11 cellular contexts compared by ENCODE assay signal in the genomic region with DNA sequence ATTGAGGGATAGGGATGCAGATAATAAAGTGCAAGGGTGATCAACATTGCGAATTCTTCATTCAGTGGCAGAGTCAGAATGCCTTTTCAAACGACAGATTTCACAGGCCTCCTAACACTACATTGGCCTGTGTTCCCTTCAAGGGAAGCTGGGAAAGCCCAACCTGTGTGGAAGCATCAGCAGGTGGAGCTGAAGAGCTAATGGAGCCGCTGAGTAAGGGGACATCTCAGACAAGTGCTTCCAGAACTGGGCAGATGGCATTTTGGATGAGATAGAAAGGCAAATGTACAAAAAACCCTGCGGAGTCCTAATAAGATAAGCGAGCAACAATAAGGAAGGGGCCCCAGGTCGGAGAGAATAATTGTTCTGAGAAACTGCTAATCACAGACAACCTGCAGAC. TPM values are rescaled to one million over a fixed set of nuclear protein-coding genes. Genes with fewer than 3 reads are reported as not detected.
DNase-seq lines count a peak whose midpoint lies in the region; ATAC-seq and TF ChIP-seq lines count a peak whose summit lies in the region.
"Had no signal": no experiment of that assay in that cellular context is flagged by ENCODE, and none has a peak within 500 bp of the region (broad histone marks: within the 10 kb centered on the region; RNA-seq: fewer than 3 reads in every experiment).

No MANE protein-coding gene starts in this region.

- no peak for ATAC-seq in activated naive CD8-positive, alpha-beta T cell treated with anti-CD3 and anti-CD28 coated beads, Interleukin-2, amount 50 U/mL, for 24 hours

- no peaks in the 10 kb centered on the region for H3K9me3 ChIP-seq in neural cell (ENCODE audit: low read length)
- H3K9me3 ChIP-seq: neutrophil had no signal

- no peak overlapping the region for H3K27ac ChIP-seq in neural cell (ENCODE audit: low read length)
- H3K27ac ChIP-seq: neutrophil had no signal

- H3K27me3 Mint-ChIP-seq in activated naive CD8-positive, alpha-beta T cell treated with anti-CD3 and anti-CD28 coated beads, Interleukin-2, amount 50 U/mL, for 24 hours: peaks cover 23% of the 10 kb centered on the region

- H3K79me2 ChIP-seq in neural cell (replicated peaks; ENCODE audit: insufficient read depth, low read length): no peaks in the 10 kb centered on the region

- TF ChIP-seq CTCF in GM10248 (IDR thresholded peaks at IDR 0.05; ENCODE audit: control extremely low read depth, extremely low read depth, low read depth, missing control alignments): peak; percentile 46
- peak; percentile 67 for TF ChIP-seq CTCF in neural cell (IDR thresholded peaks at IDR 0.05; ENCODE audit: poor library complexity, severe bottlenecking)

- peak; percentile 62 for TF ChIP-seq RAD21 in neural cell (conservative IDR thresholded peaks at IDR 0.05)

- H3K9ac ChIP-seq in neural cell (ENCODE audit: low read length): no peak overlapping the region

- no peaks in the 10 kb centered on the region for H3K9me2 ChIP-seq in neural cell (ENCODE audit: insufficient read depth, low read length)

- no peaks in the 10 kb centered on the region for H3K36me3 Mint-ChIP-seq in activated naive CD8-positive, alpha-beta T cell treated with anti-CD3 and anti-CD28 coated beads, Interleukin-2, amount 50 U/mL, for 24 hours (ENCODE audit: low read depth)

- no peak overlapping the region for H2AFZ ChIP-seq in neural cell (ENCODE audit: low read depth, low read length)

- no peaks in the 10 kb centered on the region for H3K27me3 ChIP-seq in neural cell (ENCODE audit: insufficient read depth, low read depth, low read length)

- CTCF ChIA-PET in GM10248 (lab: Yijun Ruan, JAX): interaction anchor here (1.0 to 2.8 kb wide), 7 partner anchors 9 to 401 kb away, joined by 3 to 9 read pairs (median 5); no protein-coding TSS in a partner anchor

- H3K36me3 ChIP-seq in neural cell (ENCODE audit: insufficient read depth, low read length): no peaks in the 10 kb centered on the region
- H3K36me3 ChIP-seq: neutrophil had no signal

- no peaks in the 10 kb centered on the region for H3K9me3 Mint-ChIP-seq in activated naive CD8-positive, alpha-beta T cell treated with anti-CD3 and anti-CD28 coated beads, Interleukin-2, amount 50 U/mL, for 24 hours
- H3K9me3 Mint-ChIP-seq: activated T-cell treated with anti-CD3 and anti-CD28 coated beads, Interleukin-2, amount 50 U/mL, for 24 hours had no signal

- H3F3A ChIP-seq in neural cell (ENCODE audit: insufficient read depth, low read length, poor library complexity, severe bottlenecking): no peaks in the 10 kb centered on the region

- DNase-seq in GM10248 (ENCODE audit: extremely low spot score) (no peak), NCI-H2081 (lab: John Stamatoyannopoulos, UW) (peak; percentile 35 to 65), cerebellum (ENCODE audit: low spot score) (peak; percentile 15), HCEC 1CT (no peak), NCI-H2029 treated with DMSO at 0.1 percent for 48 hours (lab: John Stamatoyannopoulos, UW) (no peak), inferior parietal cortex (ENCODE audit: extremely low spot score) (no peak)
- DNase-seq in activated naive CD8-positive, alpha-beta T cell treated with anti-CD3 and anti-CD28 coated beads, Interleukin-2, amount 50 U/mL, for 24 hours: no peak
- DNase-seq: activated T-cell treated with anti-CD3 and anti-CD28 coated beads, Interleukin-2, amount 50 U/mL, for 24 hours had no signal

- TF ChIP-seq EP300 in neural cell (conservative IDR thresholded peaks at IDR 0.05; ENCODE audit: poor library complexity, severe bottlenecking): no peak

- H3K4me2 ChIP-seq in neural cell (ENCODE audit: low read length): no peak overlapping the region

- H4K20me1 ChIP-seq in neural cell (ENCODE audit: insufficient read depth): no peaks in the 10 kb centered on the region

- H3K27ac Mint-ChIP-seq in activated naive CD8-positive, alpha-beta T cell treated with anti-CD3 and anti-CD28 coated beads, Interleukin-2, amount 50 U/mL, for 24 hours: no peak overlapping the region
- H3K27ac Mint-ChIP-seq: activated T-cell treated with anti-CD3 and anti-CD28 coated beads, Interleukin-2, amount 50 U/mL, for 24 hours had no signal

- no peak overlapping the region for H3K4me3 Mint-ChIP-seq in activated naive CD8-positive, alpha-beta T cell treated with anti-CD3 and anti-CD28 coated beads, Interleukin-2, amount 50 U/mL, for 24 hours
- H3K4me3 Mint-ChIP-seq: activated T-cell treated with anti-CD3 and anti-CD28 coated beads, Interleukin-2, amount 50 U/mL, for 24 hours had no signal

- H3K4me3 ChIP-seq in neural cell (ENCODE audit: low read length): no peak overlapping the region

- POLR2A ChIA-PET in GM10248 (lab: Yijun Ruan, JAX): no interaction called here

- H3K4me1 Mint-ChIP-seq in activated naive CD8-positive, alpha-beta T cell treated with anti-CD3 and anti-CD28 coated beads, Interleukin-2, amount 50 U/mL, for 24 hours: no peaks in the 10 kb centered on the region

TF ChIP-seq in neural cell, 6 proteins besides CTCF, POLR2A, EP300 and RAD21:
- TF ChIP-seq EZH2 (IDR thresholded peaks at IDR 0.05; ENCODE audit: borderline replicate concordance, insufficient read depth, low read length, poor library complexity, severe bottlenecking) (no peak), POLR2AphosphoS5 (IDR thresholded peaks at IDR 0.05) (no peak), MXI1 (conservative IDR thresholded peaks at IDR 0.05; ENCODE audit: poor library complexity, severe bottlenecking) (no peak), SMC3 (conservative IDR thresholded peaks at IDR 0.05; ENCODE audit: poor library complexity) (peak; percentile 71)
- TF ChIP-seq, protein P1, sequence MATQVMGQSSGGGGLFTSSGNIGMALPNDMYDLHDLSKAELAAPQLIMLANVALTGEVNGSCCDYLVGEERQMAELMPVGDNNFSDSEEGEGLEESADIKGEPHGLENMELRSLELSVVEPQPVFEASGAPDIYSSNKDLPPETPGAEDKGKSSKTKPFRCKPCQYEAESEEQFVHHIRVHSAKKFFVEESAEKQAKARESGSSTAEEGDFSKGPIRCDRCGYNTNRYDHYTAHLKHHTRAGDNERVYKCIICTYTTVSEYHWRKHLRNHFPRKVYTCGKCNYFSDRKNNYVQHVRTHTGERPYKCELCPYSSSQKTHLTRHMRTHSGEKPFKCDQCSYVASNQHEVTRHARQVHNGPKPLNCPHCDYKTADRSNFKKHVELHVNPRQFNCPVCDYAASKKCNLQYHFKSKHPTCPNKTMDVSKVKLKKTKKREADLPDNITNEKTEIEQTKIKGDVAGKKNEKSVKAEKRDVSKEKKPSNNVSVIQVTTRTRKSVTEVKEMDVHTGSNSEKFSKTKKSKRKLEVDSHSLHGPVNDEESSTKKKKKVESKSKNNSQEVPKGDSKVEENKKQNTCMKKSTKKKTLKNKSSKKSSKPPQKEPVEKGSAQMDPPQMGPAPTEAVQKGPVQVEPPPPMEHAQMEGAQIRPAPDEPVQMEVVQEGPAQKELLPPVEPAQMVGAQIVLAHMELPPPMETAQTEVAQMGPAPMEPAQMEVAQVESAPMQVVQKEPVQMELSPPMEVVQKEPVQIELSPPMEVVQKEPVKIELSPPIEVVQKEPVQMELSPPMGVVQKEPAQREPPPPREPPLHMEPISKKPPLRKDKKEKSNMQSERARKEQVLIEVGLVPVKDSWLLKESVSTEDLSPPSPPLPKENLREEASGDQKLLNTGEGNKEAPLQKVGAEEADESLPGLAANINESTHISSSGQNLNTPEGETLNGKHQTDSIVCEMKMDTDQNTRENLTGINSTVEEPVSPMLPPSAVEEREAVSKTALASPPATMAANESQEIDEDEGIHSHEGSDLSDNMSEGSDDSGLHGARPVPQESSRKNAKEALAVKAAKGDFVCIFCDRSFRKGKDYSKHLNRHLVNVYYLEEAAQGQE (IDR thresholded peaks at IDR 0.05; ENCODE audit: borderline replicate concordance): no peak

RNA-seq across cellular contexts. Expression of a gene that starts 8.5 kb away (rescaled TPM):
- total RNA-seq in cerebellum: 0.18 TPM
- polyA plus RNA-seq in neural cell: 0.76 and 0.78 TPM in 2 replicates
- 0.73 TPM in 1 of 2 replicates, not detected in the other for polyA minus RNA-seq in neural cell
- polyA plus RNA-seq: urinary bladder had no signal

Comparison
In these comparisons a context has a peak if more than half of its experiments do, and no peak if none do; other contexts are left out.
1. DNase-seq: peak in NCI-H2081 (2 of 2) and cerebellum (single experiment); none in GM10248 (single experiment), HCEC 1CT (single experiment), activated naive CD8-positive, alpha-beta T cell treated with anti-CD3 and anti-CD28 coated beads, Interleukin-2, amount 50 U/mL, for 24 hours (single experiment), NCI-H2029 treated with DMSO at 0.1 percent for 48 hours (single experiment) and inferior parietal cortex (single experiment).